9 cellular contexts compared by ENCODE assay signal in genomic region chr12:1666685-1667162, GRCh38. TPM values are rescaled to one million over a fixed set of nuclear protein-coding genes. Genes with fewer than 3 reads are reported as not detected.
DNase-seq lines count a peak whose midpoint lies in the region; ATAC-seq and TF ChIP-seq lines count a peak whose summit lies in the region.
"Had no signal": no experiment of that assay in that cellular context is flagged by ENCODE, and none has a peak within 500 bp of the region (broad histone marks: within the 10 kb centered on the region; RNA-seq: fewer than 3 reads in every experiment).

No MANE protein-coding gene starts in this region.

- H3K4me3 ChIP-seq in CD4-positive, alpha-beta memory T cell (ENCODE audit: low read length in 2 of 2) = no peak overlapping the region
- H3K4me3 ChIP-seq in coronary artery (no peak overlapping the region), neutrophil (ENCODE audit: low read depth in 1 of 2, low read length in 1 of 2) (no peak overlapping the region), lower leg skin (ENCODE audit: low read depth, poor library complexity, severe bottlenecking) (no peak overlapping the region)

- no peaks in the 10 kb centered on the region for H3K36me3 Mint-ChIP-seq in CD4-positive, alpha-beta memory T cell
- H3K36me3 Mint-ChIP-seq in activated naive CD4-positive, alpha-beta T cell treated with anti-CD3 and anti-CD28 coated beads for 36 hours (ENCODE audit: low read depth) = peaks cover 1% of the 10 kb centered on the region

- TF ChIP-seq CTCF in coronary artery (IDR thresholded peaks at IDR 0.05) = no peak
- no peak for TF ChIP-seq CTCF in neutrophil (IDR thresholded peaks at IDR 0.05)
- no peak for TF ChIP-seq CTCF in GM10248 (IDR thresholded peaks at IDR 0.05; ENCODE audit: control extremely low read depth, extremely low read depth, low read depth, missing control alignments)
- TF ChIP-seq CTCF in lower leg skin (IDR thresholded peaks at IDR 0.05) = no peak

- H3K27me3 Mint-ChIP-seq in CD4-positive, alpha-beta memory T cell = no peaks in the 10 kb centered on the region
- H3K27me3 Mint-ChIP-seq in activated naive CD4-positive, alpha-beta T cell treated with anti-CD3 and anti-CD28 coated beads for 36 hours (ENCODE audit: low read depth) = no peaks in the 10 kb centered on the region

- H3K9me3 Mint-ChIP-seq in CD4-positive, alpha-beta memory T cell = no peaks in the 10 kb centered on the region
- H3K9me3 Mint-ChIP-seq in activated naive CD4-positive, alpha-beta T cell treated with anti-CD3 and anti-CD28 coated beads for 36 hours = no peaks in the 10 kb centered on the region

- intact Hi-C loops in CD4-positive, alpha-beta memory T cell (cut with micrococcal nuclease) = loop anchor here (10.0 kb wide), 1 partner anchor 338 kb away; the partner anchor contains the start of gene DCP1B
- intact Hi-C loops in lower leg skin (cut with DNase I; ENCODE audit: low total_unique reads) = no loop called here
- intact Hi-C loops in activated naive CD4-positive, alpha-beta T cell treated with anti-CD3 and anti-CD28 coated beads for 36 hours (cut with micrococcal nuclease) = no loop called here

- no peak for ATAC-seq in HG02610 (IDR thresholded peaks at IDR 0.05; ENCODE audit: unreplicated experiment)

- H3K4me3 Mint-ChIP-seq in CD4-positive, alpha-beta memory T cell = peak overlapping the region in 7 of 8 donors; percentile 2 to 73 (median 28)
- H3K4me3 Mint-ChIP-seq in activated naive CD4-positive, alpha-beta T cell treated with anti-CD3 and anti-CD28 coated beads for 36 hours = no peak overlapping the region

- H3K27me3 ChIP-seq in CD4-positive, alpha-beta memory T cell (ENCODE audit: insufficient read depth, low read length) = no peaks in the 10 kb centered on the region
- no peaks in the 10 kb centered on the region for H3K27me3 ChIP-seq in neutrophil

- H3K4me1 ChIP-seq in CD4-positive, alpha-beta memory T cell (ENCODE audit: insufficient read depth, low read length) = peaks cover 35% of the 10 kb centered on the region
- H3K4me1 ChIP-seq in neutrophil (ENCODE audit: control insufficient read depth in 1 of 2, insufficient read depth in 1 of 2, low read depth in 1 of 2, low read length in 1 of 2) = peaks cover 51 to 55% of the 10 kb centered on the region in 2 experiments

- POLR2A ChIA-PET in CD4-positive, alpha-beta memory T cell (lab: Charles Lee; ENCODE audit: partially characterized antibody) = interaction anchor here (0.8 to 1.2 kb wide), 5 partner anchors 10 to 338 kb away, joined by 3 to 5 read pairs (median 4); partner anchors contain the start of gene DCP1B
- POLR2A ChIA-PET in GM10248 (lab: Yijun Ruan, JAX) = no interaction called here

- H3K4me1 Mint-ChIP-seq in CD4-positive, alpha-beta memory T cell = peaks cover 40 to 60% (median 48%) of the 10 kb centered on the region in 4 donors
- H3K4me1 Mint-ChIP-seq in activated naive CD4-positive, alpha-beta T cell treated with anti-CD3 and anti-CD28 coated beads for 36 hours (ENCODE audit: low read depth) = peaks cover 42% of the 10 kb centered on the region

- no peaks in the 10 kb centered on the region for H3K36me3 ChIP-seq in CD4-positive, alpha-beta memory T cell (ENCODE audit: insufficient read depth, low read length)
- no peaks in the 10 kb centered on the region for H3K36me3 ChIP-seq in neutrophil

- no peaks in the 10 kb centered on the region for H3K9me3 ChIP-seq in CD4-positive, alpha-beta memory T cell (ENCODE audit: control insufficient read depth in 1 of 2, low read length in 2 of 2)
- no peaks in the 10 kb centered on the region for H3K9me3 ChIP-seq in neutrophil

- CTCF ChIA-PET in CD4-positive, alpha-beta memory T cell (lab: Charles Lee; ENCODE audit: partially characterized antibody) = interaction anchor here (0.8 to 2.5 kb wide), 4 partner anchors 9 to 124 kb away, joined by 3 to 10 read pairs (median 6); partner anchors contain the start of gene ADIPOR2
- CTCF ChIA-PET in GM10248 (lab: Yijun Ruan, JAX) = interaction anchor here (1.1 to 2.2 kb wide), 3 partner anchors 17 to 125 kb away, joined by 3 to 8 read pairs (median 4); no protein-coding TSS in a partner anchor
- CTCF ChIA-PET in activated naive CD4-positive, alpha-beta T cell treated with anti-CD3 and anti-CD28 coated beads for 36 hours (lab: Charles Lee) = interaction anchor here (1.0 kb wide), 1 partner anchor 126 kb away, joined by 3 read pairs; no protein-coding TSS in a partner anchor

- TF ChIP-seq POLR2A in lower leg skin (IDR thresholded peaks at IDR 0.05) = no peak

- H3K27ac Mint-ChIP-seq in CD4-positive, alpha-beta memory T cell = peak overlapping the region; percentile 54 to 86 (median 60)
- H3K27ac Mint-ChIP-seq in activated naive CD4-positive, alpha-beta T cell treated with anti-CD3 and anti-CD28 coated beads for 36 hours = no peak overlapping the region

- DNase-seq in CD4-positive, alpha-beta memory T cell = no peak
- DNase-seq in NCI-H69 (lab: John Stamatoyannopoulos, UW) = peak; percentile 40
- peak; percentile 46 for DNase-seq in coronary artery (ENCODE audit: low spot score)
- no peak for DNase-seq in GM10248 (ENCODE audit: extremely low spot score)
- no peak for DNase-seq in lower leg skin (ENCODE audit: low spot score in 2 of 2)
- DNase-seq in activated naive CD4-positive, alpha-beta T cell treated with anti-CD3 and anti-CD28 coated beads for 36 hours = no peak
- DNase-seq: stimulated activated CD4-positive, alpha-beta T cell treated with anti-CD3 and anti-CD28 coated beads, Interleukin-15, amount 100 ng/mL, for 24 hours had no signal

- 19 to 27% methylated on average over 2 of the region's 2 CpGs for WGBS in lower leg skin, 2 donors

- H3K27ac ChIP-seq in CD4-positive, alpha-beta memory T cell (ENCODE audit: low read depth, low read length) = peak overlapping the region; percentile 12
- peak overlapping the region; percentile 5 to 17 for H3K27ac ChIP-seq in coronary artery
- peak overlapping the region; percentile 36 for H3K27ac ChIP-seq in neutrophil

RNA-seq across cellular contexts. Expression of gene ADIPOR2, which starts 24.1 kb away (rescaled TPM):
- total RNA-seq in CD4-positive, alpha-beta memory T cell = 10 to 100 TPM; 35.7 to 36.2 TPM
- 1 to 10 TPM; 1.8 to 3.5 TPM for polyA plus RNA-seq in CD4-positive, alpha-beta memory T cell
- total RNA-seq in lower leg skin = 10 to 100 TPM; 29.5 to 44.3 (median 37.1) TPM
- total RNA-seq in activated naive CD4-positive, alpha-beta T cell treated with anti-CD3 and anti-CD28 coated beads for 36 hours = 10 to 100 TPM; 31.1 to 34.8 TPM

RNA-seq across cellular contexts. Expression of gene WNT5B, which starts 37.7 kb away (rescaled TPM):
- total RNA-seq in CD4-positive, alpha-beta memory T cell = under 1 TPM in 1 of 2 experiments, not detected in 1; 0.17 TPM
- under 1 TPM in 1 of 2 donors, not detected in 1; 0.61 TPM for polyA plus RNA-seq in CD4-positive, alpha-beta memory T cell
- 10 to 100 TPM in 2 of 4 donors, 1 to 10 TPM in 2; 3.6 to 16.5 (median 10.9) TPM for total RNA-seq in lower leg skin
- total RNA-seq in activated naive CD4-positive, alpha-beta T cell treated with anti-CD3 and anti-CD28 coated beads for 36 hours = not detected

Comparison
In these comparisons a context has a peak if more than half of its experiments do, and no peak if none do; other contexts are left out.
1. DNase-seq: peak in NCI-H69 (single experiment) and coronary artery (single experiment); none in CD4-positive, alpha-beta memory T cell (0 of 5), GM10248 (single experiment), lower leg skin (0 of 2) and activated naive CD4-positive, alpha-beta T cell treated with anti-CD3 and anti-CD28 coated beads for 36 hours (single experiment).
2. Peak in every context shown above with its lines, with median percentiles within 50 percentile points of each other: H3K27ac ChIP-seq.